Comparison of ENCODE assay signal across 23 cellular contexts in genomic region chr4:95068818-95069478, GRCh38.
DNase-seq lines count a peak whose midpoint lies in the region; ATAC-seq and TF ChIP-seq lines count a peak whose summit lies in the region.
"Had no signal": no experiment of that assay in that cellular context is flagged by ENCODE, and none has a peak within 500 bp of the region (broad histone marks: within the 10 kb centered on the region; RNA-seq: fewer than 3 reads in every experiment).

No MANE protein-coding gene starts in this region.

- no peaks in the 10 kb centered on the region for H3K9me3 Mint-ChIP-seq in activated naive CD8-positive, alpha-beta T cell treated with anti-CD3 and anti-CD28 coated beads for 36 hours
- H3K9me3 Mint-ChIP-seq in natural killer cell = peaks cover 0 to 2% of the 10 kb centered on the region in 2 donors

- H3K27me3 Mint-ChIP-seq in activated naive CD8-positive, alpha-beta T cell treated with anti-CD3 and anti-CD28 coated beads for 36 hours = no peaks in the 10 kb centered on the region
- H3K27me3 Mint-ChIP-seq in natural killer cell (ENCODE audit: low read depth in 2 of 2) = no peaks in the 10 kb centered on the region
- H3K27me3 Mint-ChIP-seq: CD4-positive, alpha-beta memory T cell had no signal

- no peaks in the 10 kb centered on the region for H3K9me3 ChIP-seq in left ventricle myocardium inferior (replicated peaks)
- H3K9me3 ChIP-seq: BLaER1, Caco-2, MG63, Peyer's patch, SJCRH30 had no signal

- no peaks in the 10 kb centered on the region for H3K36me3 Mint-ChIP-seq in activated naive CD8-positive, alpha-beta T cell treated with anti-CD3 and anti-CD28 coated beads for 36 hours
- no peaks in the 10 kb centered on the region for H3K36me3 Mint-ChIP-seq in natural killer cell
- H3K36me3 Mint-ChIP-seq: CD4-positive, alpha-beta memory T cell had no signal

- intact Hi-C loops in natural killer cell (cut with micrococcal nuclease) = no loop called here
- intact Hi-C loops in left ventricle myocardium inferior (cut with micrococcal nuclease) = no loop called here

- H3K4me3 ChIP-seq in left ventricle myocardium inferior = no peak overlapping the region
- H3K4me3 ChIP-seq: BLaER1, MG63, Peyer's patch, SJCRH30 had no signal

- H3K27ac ChIP-seq in left ventricle myocardium inferior (replicated peaks) = no peak overlapping the region
- H3K27ac ChIP-seq: BLaER1, Peyer's patch, SJCRH30 had no signal

- no peaks in the 10 kb centered on the region for H3K27me3 ChIP-seq in left ventricle myocardium inferior (ENCODE audit: low read depth)
- H3K27me3 ChIP-seq: BLaER1, MG63, Peyer's patch, SJCRH30 had no signal

- H3K4me1 Mint-ChIP-seq in activated naive CD8-positive, alpha-beta T cell treated with anti-CD3 and anti-CD28 coated beads for 36 hours = peaks cover 6% of the 10 kb centered on the region
- peaks cover 29 to 33% of the 10 kb centered on the region in 2 donors for H3K4me1 Mint-ChIP-seq in natural killer cell
- H3K4me1 Mint-ChIP-seq: CD4-positive, alpha-beta memory T cell had no signal

- no peaks in the 10 kb centered on the region for H3K4me1 ChIP-seq in left ventricle myocardium inferior
- H3K4me1 ChIP-seq: BLaER1, Caco-2, Peyer's patch, SJCRH30 had no signal

- peak overlapping the region; percentile 12 for H3K27ac Mint-ChIP-seq in activated naive CD8-positive, alpha-beta T cell treated with anti-CD3 and anti-CD28 coated beads for 36 hours
- H3K27ac Mint-ChIP-seq in natural killer cell = peak overlapping the region; percentile 45 to 62
- H3K27ac Mint-ChIP-seq: CD4-positive, alpha-beta memory T cell had no signal

- no peak for DNase-seq in activated naive CD8-positive, alpha-beta T cell treated with anti-CD3 and anti-CD28 coated beads for 36 hours
- DNase-seq in natural killer cell (no peak), left ventricle myocardium inferior (no peak), NCI-H526 (lab: John Stamatoyannopoulos, UW) (no peak)
- DNase-seq in stimulated activated CD4-positive, alpha-beta T cell treated with anti-CD3 and anti-CD28 coated beads, Interleukin-15, amount 100 ng/mL, for 24 hours = no peak
- DNase-seq: ACHN; Caco-2; CD4-positive, alpha-beta memory T cell; DMS 273 treated with DMSO at 0.1 percent for 48 hours; DMS79 treated with DMSO at 0.1 percent for 48 hours; MG63; NCI-H1092; NCI-H1436 treated with DMSO at 0.1 percent for 48 hours; NCI-H1930; NCI-H2227 treated with DMSO at 0.1 percent for 48 hours; NCI-H510A; NCI-H748 treated with DMSO at 0.1 percent for 48 hours; Peyer's patch; SJCRH30 had no signal

- H3K4me3 Mint-ChIP-seq in activated naive CD8-positive, alpha-beta T cell treated with anti-CD3 and anti-CD28 coated beads for 36 hours = no peak overlapping the region
- peak overlapping the region; percentile 47 for H3K4me3 Mint-ChIP-seq in natural killer cell
- H3K4me3 Mint-ChIP-seq: CD4-positive, alpha-beta memory T cell had no signal

- ATAC-seq in GM18867 (IDR thresholded peaks at IDR 0.05; ENCODE audit: unreplicated experiment) (peak; percentile 65), HG03520 (IDR thresholded peaks at IDR 0.05; ENCODE audit: unreplicated experiment) (peak; percentile 50), natural killer cell (peak; percentile 44 to 85 (median 77))
- ATAC-seq: HCT116 had no signal

- TF ChIP-seq CTCF in natural killer cell (IDR thresholded peaks at IDR 0.05) (no peak), left ventricle myocardium inferior (IDR thresholded peaks at IDR 0.05; ENCODE audit: borderline replicate concordance) (no peak)

- no peaks in the 10 kb centered on the region for H3K36me3 ChIP-seq in left ventricle myocardium inferior
- H3K36me3 ChIP-seq: BLaER1, MG63, Peyer's patch, SJCRH30 had no signal
